ENCODE assay signal across 16 cellular contexts in genomic region chr20:47681977-47682812, GRCh38.
DNase-seq lines count a peak whose midpoint lies in the region; ATAC-seq and TF ChIP-seq lines count a peak whose summit lies in the region.
"Had no signal": no experiment of that assay in that cellular context is flagged by ENCODE, and none has a peak within 500 bp of the region (broad histone marks: within the 10 kb centered on the region; RNA-seq: fewer than 3 reads in every experiment).

No MANE protein-coding gene starts in this region.

- no peaks in the 10 kb centered on the region for H3K27me3 ChIP-seq in Caco-2 (replicated peaks; ENCODE audit: control insufficient read depth, insufficient read depth, low read length)
- H3K27me3 ChIP-seq: MG63, stomach had no signal

- H3K9me3 Mint-ChIP-seq in Caco-2 (ENCODE audit: unreplicated experiment) (no peaks in the 10 kb centered on the region), MCF 10A (ENCODE audit: unreplicated experiment) (no peaks in the 10 kb centered on the region)
- no peaks in the 10 kb centered on the region for H3K9me3 Mint-ChIP-seq in activated T-helper 2 cell treated with anti-CD3 and anti-CD28 coated beads, Interferon-gamma antibody, Interleukin-2, Interleukin-4, amounts not matched to agents 10 μg/mL and 5 μg/mL and 100 μg/mL, durations not matched to agents 14 hours and 24 hours and 36 hours
- H3K9me3 Mint-ChIP-seq: CD4-positive, alpha-beta T cell; neural crest cell had no signal

- ATAC-seq in HG02973 (IDR thresholded peaks at IDR 0.05; ENCODE audit: unreplicated experiment), result no peak
- ATAC-seq: activated CD4-positive, alpha-beta T cell treated with anti-CD3 and anti-CD28 coated beads for 36 hours; SK-N-SH treated with all-trans-retinoic acid at 6 μM for 48 hours had no signal

- H3K4me1 Mint-ChIP-seq in Caco-2 (ENCODE audit: low read depth, unreplicated experiment) (no peaks in the 10 kb centered on the region), MCF 10A (ENCODE audit: insufficient read depth, unreplicated experiment) (no peaks in the 10 kb centered on the region)
- H3K4me1 Mint-ChIP-seq in activated T-helper 2 cell treated with anti-CD3 and anti-CD28 coated beads, Interferon-gamma antibody, Interleukin-2, Interleukin-4, amounts not matched to agents 10 μg/mL and 5 μg/mL and 100 μg/mL, durations not matched to agents 14 hours and 24 hours and 36 hours (ENCODE audit: low read depth), result no peaks in the 10 kb centered on the region
- H3K4me1 Mint-ChIP-seq: activated CD4-positive, alpha-beta T cell treated with anti-CD3 and anti-CD28 coated beads for 36 hours had no signal

- H3K4me3 Mint-ChIP-seq in Caco-2 (ENCODE audit: unreplicated experiment), result no peak overlapping the region
- no peak overlapping the region for H3K4me3 Mint-ChIP-seq in MCF 10A (ENCODE audit: unreplicated experiment)
- no peak overlapping the region for H3K4me3 Mint-ChIP-seq in activated T-helper 2 cell treated with anti-CD3 and anti-CD28 coated beads, Interferon-gamma antibody, Interleukin-2, Interleukin-4, amounts not matched to agents 10 μg/mL and 5 μg/mL and 100 μg/mL, durations not matched to agents 14 hours and 24 hours and 36 hours (ENCODE audit: low read depth)
- H3K4me3 Mint-ChIP-seq: activated CD4-positive, alpha-beta T cell treated with anti-CD3 and anti-CD28 coated beads for 36 hours; CD4-positive, alpha-beta T cell; neural crest cell had no signal

- no peak overlapping the region for H3K27ac Mint-ChIP-seq in Caco-2 (ENCODE audit: unreplicated experiment)
- no peak overlapping the region for H3K27ac Mint-ChIP-seq in MCF 10A (ENCODE audit: low read depth, unreplicated experiment)
- H3K27ac Mint-ChIP-seq in activated T-helper 2 cell treated with anti-CD3 and anti-CD28 coated beads, Interferon-gamma antibody, Interleukin-2, Interleukin-4, amounts not matched to agents 10 μg/mL and 5 μg/mL and 100 μg/mL, durations not matched to agents 14 hours and 24 hours and 36 hours, result no peak overlapping the region
- H3K27ac Mint-ChIP-seq: activated CD4-positive, alpha-beta T cell treated with anti-CD3 and anti-CD28 coated beads for 36 hours; CD4-positive, alpha-beta T cell had no signal

- peaks cover 27% of the 10 kb centered on the region for H3K4me1 ChIP-seq in Caco-2

- H3K36me3 ChIP-seq in Caco-2 (ENCODE audit: control insufficient read depth, insufficient read depth, low read length), result no peaks in the 10 kb centered on the region
- H3K36me3 ChIP-seq: MG63 had no signal

- H3K27me3 Mint-ChIP-seq in Caco-2 (ENCODE audit: insufficient read depth, unreplicated experiment), result no peaks in the 10 kb centered on the region
- no peaks in the 10 kb centered on the region for H3K27me3 Mint-ChIP-seq in MCF 10A (ENCODE audit: insufficient read depth, unreplicated experiment)
- H3K27me3 Mint-ChIP-seq in activated T-helper 2 cell treated with anti-CD3 and anti-CD28 coated beads, Interferon-gamma antibody, Interleukin-2, Interleukin-4, amounts not matched to agents 10 μg/mL and 5 μg/mL and 100 μg/mL, durations not matched to agents 14 hours and 24 hours and 36 hours (ENCODE audit: low read depth), result no peaks in the 10 kb centered on the region
- H3K27me3 Mint-ChIP-seq: activated CD4-positive, alpha-beta T cell treated with anti-CD3 and anti-CD28 coated beads for 36 hours; CD4-positive, alpha-beta T cell had no signal

- no peaks in the 10 kb centered on the region for H3K9me3 ChIP-seq in Caco-2
- H3K9me3 ChIP-seq: MG63, stomach had no signal

- CTCF ChIA-PET in Caco-2 (lab: Charles Lee), result interaction anchor here (1.1 to 3.5 kb wide), 2 partner anchors 18 to 613 kb away, joined by 4 to 14 read pairs; no protein-coding TSS in a partner anchor
- CTCF ChIA-PET in MCF 10A (lab: Yijun Ruan, JAX), result interaction anchor here (0.5 to 5.6 kb wide), 8 partner anchors 9 to 940 kb away, joined by 3 to 81 read pairs (median 3); no protein-coding TSS in a partner anchor

- BruUV-seq in Caco-2 (replicated peaks; lab: Mats Ljungman, UMichigan), result no TSS peak
- BruUV-seq in MCF 10A (replicated peaks; lab: Mats Ljungman, UMichigan), result no TSS peak

- POLR2A ChIA-PET in Caco-2 (lab: Charles Lee), result no interaction called here
- POLR2A ChIA-PET in MCF 10A (lab: Yijun Ruan, JAX), result interaction anchor here (1.2 kb wide), 1 partner anchor 865 kb away, joined by 3 read pairs; no protein-coding TSS in a partner anchor

- peak; percentile 50 to 72 for DNase-seq in Caco-2
- DNase-seq in choroid plexus epithelial cell (ENCODE audit: low read depth), result peak; percentile 12
- DNase-seq in hypothalamus (lab: John Stamatoyannopoulos, UW), result peak in 38 of 51 donors; percentile 3 to 65 (median 28)
- DNase-seq in pulmonary artery endothelial cell (ENCODE audit: low read depth, low spot score), result peak; percentile 36
- DNase-seq in MCF 10A (ENCODE audit: unreplicated experiment), result no peak
- DNase-seq in H4 (ENCODE audit: low spot score), result no peak
- no peak for DNase-seq in activated T-helper 2 cell treated with anti-CD3 and anti-CD28 coated beads, Interferon-gamma antibody, Interleukin-2, Interleukin-4, amounts not matched to agents 10 μg/mL and 5 μg/mL and 100 μg/mL, durations not matched to agents 14 hours and 24 hours and 36 hours (ENCODE audit: low spot score)
- DNase-seq: activated CD4-positive, alpha-beta T cell treated with anti-CD3 and anti-CD28 coated beads for 36 hours; CD4-positive, alpha-beta T cell; MG63; NCI-H69; stimulated activated CD4-positive, alpha-beta T cell treated with anti-CD3 and anti-CD28 coated beads, Interleukin-2, amount 100 ng/mL, for 48 hours; stomach had no signal

- H3K36me3 Mint-ChIP-seq in Caco-2 (ENCODE audit: insufficient read depth, unreplicated experiment) (no peaks in the 10 kb centered on the region), MCF 10A (ENCODE audit: insufficient read depth, unreplicated experiment) (peaks cover 50% of the 10 kb centered on the region)
- no peaks in the 10 kb centered on the region for H3K36me3 Mint-ChIP-seq in activated T-helper 2 cell treated with anti-CD3 and anti-CD28 coated beads, Interferon-gamma antibody, Interleukin-2, Interleukin-4, amounts not matched to agents 10 μg/mL and 5 μg/mL and 100 μg/mL, durations not matched to agents 14 hours and 24 hours and 36 hours (ENCODE audit: low read depth)

- intact Hi-C loops in Caco-2 (cut with micrococcal nuclease; ENCODE audit: unreplicated experiment) (no loop called here), MCF 10A (cut with micrococcal nuclease) (no loop called here)
- intact Hi-C loops in activated T-helper 2 cell treated with anti-CD3 and anti-CD28 coated beads, Interferon-gamma antibody, Interleukin-2, Interleukin-4, amounts not matched to agents 10 μg/mL and 5 μg/mL and 100 μg/mL, durations not matched to agents 14 hours and 24 hours and 36 hours (cut with micrococcal nuclease), result no loop called here

- H3K4me3 ChIP-seq in Caco-2 (ENCODE audit: low read depth, low read length), result no peak overlapping the region
- H3K4me3 ChIP-seq in choroid plexus epithelial cell (ENCODE audit: low read depth, low read length), result no peak overlapping the region
- H3K4me3 ChIP-seq: MG63, stomach had no signal

- TF ChIP-seq CTCF in Caco-2 (IDR thresholded peaks at IDR 0.05; ENCODE audit: insufficient read depth in 1 of 2, low read depth in 1 of 2, low read length in 1 of 2, severe bottlenecking in 1 of 2, unreplicated experiment in 1 of 2), result no peak
- TF ChIP-seq CTCF in choroid plexus epithelial cell (conservative IDR thresholded peaks at IDR 0.05; ENCODE audit: low read depth, low read length), result no peak
- no peak for TF ChIP-seq CTCF in MCF 10A (IDR thresholded peaks at IDR 0.05; ENCODE audit: unreplicated experiment)

Comparison
In these comparisons a context has a peak if more than half of its experiments do, and no peak if none do; other contexts are left out.
1. DNase-seq: peak in Caco-2 (2 of 2), choroid plexus epithelial cell (single experiment), hypothalamus (38 of 51) and pulmonary artery endothelial cell (single experiment); none in MCF 10A (single experiment), H4 (single experiment) and activated T-helper 2 cell treated with anti-CD3 and anti-CD28 coated beads, Interferon-gamma antibody, Interleukin-2, Interleukin-4, amounts not matched to agents 10 μg/mL and 5 μg/mL and 100 μg/mL, durations not matched to agents 14 hours and 24 hours and 36 hours (single experiment).